Comparison of ENCODE assay signal across 1 cellular context in genomic region chr5:177330991-177331837, GRCh38.
TF ChIP-seq lines count a peak whose summit lies in the region.

No MANE protein-coding gene starts in this region.

TF ChIP-seq in K562, 482 proteins besides CTCF, POLR2A, EP300 and RAD21:
- TF ChIP-seq HDAC6 (IDR thresholded peaks at IDR 0.05; ENCODE audit: low read depth, low read length) (no peak), POLR2G (IDR thresholded peaks at IDR 0.05; ENCODE audit: low read depth, low read length) (0 out of 2 replicates have a peak, but pooled peaks have one; percentile 4)
